Comparison of ENCODE assay signal across 28 cellular contexts in the genomic region with DNA sequence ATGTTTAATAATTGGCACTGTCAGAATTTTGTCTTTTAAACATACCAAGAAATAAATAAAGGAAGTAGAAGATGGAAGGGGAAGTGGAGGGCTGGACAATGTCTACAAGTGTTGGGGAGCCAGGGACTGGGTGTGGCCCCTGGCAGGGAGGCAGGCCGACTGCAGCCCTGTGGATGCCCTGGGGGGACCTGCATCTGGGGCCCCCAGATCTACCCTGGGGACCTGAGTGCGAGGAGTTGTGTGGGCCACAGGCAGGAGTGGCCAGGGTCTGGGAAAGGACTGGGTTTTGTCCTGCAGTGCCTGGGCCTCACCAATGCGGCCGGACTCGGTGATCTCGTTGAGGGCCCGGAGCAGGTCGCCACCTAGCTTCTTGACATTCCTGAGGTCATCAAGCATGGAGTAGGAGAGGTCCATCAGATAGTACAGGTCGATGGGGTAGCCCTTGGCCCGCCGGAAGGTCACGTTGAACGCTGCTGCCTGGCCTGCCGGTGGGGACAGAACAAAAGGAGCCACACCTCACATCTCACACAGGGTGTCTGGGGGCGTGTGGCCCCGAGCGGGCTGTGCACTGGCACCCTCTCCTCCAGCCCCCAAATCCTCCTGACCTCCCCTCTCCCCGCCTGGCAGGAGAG. TPM values are rescaled to one million over a fixed set of nuclear protein-coding genes. Genes with fewer than 3 reads are reported as not detected.
DNase-seq lines count a peak whose midpoint lies in the region; ATAC-seq and TF ChIP-seq lines count a peak whose summit lies in the region.
"Had no signal": no experiment of that assay in that cellular context is flagged by ENCODE, and none has a peak within 500 bp of the region (broad histone marks: within the 10 kb centered on the region; RNA-seq: fewer than 3 reads in every experiment).

No MANE protein-coding gene starts in this region.

- no peak for TF ChIP-seq CTCF in activated CD8-positive, alpha-beta T cell treated with anti-CD3 and anti-CD28 coated beads for 36 hours (IDR thresholded peaks at IDR 0.05)
- no peak for TF ChIP-seq CTCF in chondrocyte (IDR thresholded peaks at IDR 0.05)

- peaks cover 11% of the 10 kb centered on the region for H3K4me1 Mint-ChIP-seq in activated CD8-positive, alpha-beta T cell treated with anti-CD3 and anti-CD28 coated beads, Interleukin-2, amount 10 ng/mL, durations not matched to agents 7 days and 5 days (ENCODE audit: low read depth)
- peaks cover 19% of the 10 kb centered on the region for H3K4me1 Mint-ChIP-seq in activated CD8-positive, alpha-beta T cell treated with anti-CD3 and anti-CD28 coated beads for 36 hours (ENCODE audit: low read depth)
- H3K4me1 Mint-ChIP-seq in chondrocyte (ENCODE audit: low read depth): no peaks in the 10 kb centered on the region
- peaks cover 16% of the 10 kb centered on the region for H3K4me1 Mint-ChIP-seq in activated CD4-positive, alpha-beta memory T cell treated with anti-CD3 and anti-CD28 coated beads, Interleukin-2, amount 10 ng/mL, durations not matched to agents 7 days and 5 days

- intact Hi-C loops in activated CD8-positive, alpha-beta T cell treated with anti-CD3 and anti-CD28 coated beads for 36 hours (cut with micrococcal nuclease): no loop called here

- H3K36me3 Mint-ChIP-seq in activated CD8-positive, alpha-beta T cell treated with anti-CD3 and anti-CD28 coated beads, Interleukin-2, amount 10 ng/mL, durations not matched to agents 7 days and 5 days (ENCODE audit: low read depth): peaks cover 69% of the 10 kb centered on the region
- peaks cover 60% of the 10 kb centered on the region for H3K36me3 Mint-ChIP-seq in activated CD8-positive, alpha-beta T cell treated with anti-CD3 and anti-CD28 coated beads for 36 hours (ENCODE audit: low read depth)
- H3K36me3 Mint-ChIP-seq in chondrocyte (ENCODE audit: low read depth): no peaks in the 10 kb centered on the region
- peaks cover 81% of the 10 kb centered on the region for H3K36me3 Mint-ChIP-seq in activated CD4-positive, alpha-beta memory T cell treated with anti-CD3 and anti-CD28 coated beads, Interleukin-2, amount 10 ng/mL, durations not matched to agents 7 days and 5 days (ENCODE audit: low read depth)

- no peak overlapping the region for H3K4me3 Mint-ChIP-seq in activated CD8-positive, alpha-beta T cell treated with anti-CD3 and anti-CD28 coated beads, Interleukin-2, amount 10 ng/mL, durations not matched to agents 7 days and 5 days
- H3K4me3 Mint-ChIP-seq in activated CD8-positive, alpha-beta T cell treated with anti-CD3 and anti-CD28 coated beads for 36 hours: no peak overlapping the region
- H3K4me3 Mint-ChIP-seq in chondrocyte (ENCODE audit: unreplicated experiment): no peak overlapping the region
- no peak overlapping the region for H3K4me3 Mint-ChIP-seq in activated CD4-positive, alpha-beta memory T cell treated with anti-CD3 and anti-CD28 coated beads, Interleukin-2, amount 10 ng/mL, durations not matched to agents 7 days and 5 days
- H3K4me3 Mint-ChIP-seq: endodermal cell had no signal

- H3K27ac Mint-ChIP-seq in activated CD8-positive, alpha-beta T cell treated with anti-CD3 and anti-CD28 coated beads, Interleukin-2, amount 10 ng/mL, durations not matched to agents 7 days and 5 days: peak overlapping the region; percentile 39
- no peak overlapping the region for H3K27ac Mint-ChIP-seq in activated CD8-positive, alpha-beta T cell treated with anti-CD3 and anti-CD28 coated beads for 36 hours
- no peak overlapping the region for H3K27ac Mint-ChIP-seq in chondrocyte (ENCODE audit: unreplicated experiment)
- H3K27ac Mint-ChIP-seq in activated CD4-positive, alpha-beta memory T cell treated with anti-CD3 and anti-CD28 coated beads, Interleukin-2, amount 10 ng/mL, durations not matched to agents 7 days and 5 days: no peak overlapping the region
- H3K27ac Mint-ChIP-seq: endodermal cell had no signal

- CTCF ChIA-PET in activated CD8-positive, alpha-beta T cell treated with anti-CD3 and anti-CD28 coated beads, Interleukin-2, amount 10 ng/mL, durations not matched to agents 7 days and 5 days (lab: Charles Lee): no interaction called here
- CTCF ChIA-PET in activated CD8-positive, alpha-beta T cell treated with anti-CD3 and anti-CD28 coated beads for 36 hours (lab: Charles Lee): no interaction called here
- CTCF ChIA-PET in activated CD4-positive, alpha-beta memory T cell treated with anti-CD3 and anti-CD28 coated beads, Interleukin-2, amount 10 ng/mL, durations not matched to agents 7 days and 5 days (lab: Charles Lee): no interaction called here

- H3K27me3 Mint-ChIP-seq in activated CD8-positive, alpha-beta T cell treated with anti-CD3 and anti-CD28 coated beads, Interleukin-2, amount 10 ng/mL, durations not matched to agents 7 days and 5 days (ENCODE audit: low read depth): no peaks in the 10 kb centered on the region
- no peaks in the 10 kb centered on the region for H3K27me3 Mint-ChIP-seq in activated CD8-positive, alpha-beta T cell treated with anti-CD3 and anti-CD28 coated beads for 36 hours
- peaks cover 46% of the 10 kb centered on the region for H3K27me3 Mint-ChIP-seq in chondrocyte (ENCODE audit: low read depth)
- no peaks in the 10 kb centered on the region for H3K27me3 Mint-ChIP-seq in activated CD4-positive, alpha-beta memory T cell treated with anti-CD3 and anti-CD28 coated beads, Interleukin-2, amount 10 ng/mL, durations not matched to agents 7 days and 5 days

- ATAC-seq in activated CD8-positive, alpha-beta T cell treated with anti-CD3 and anti-CD28 coated beads, Interleukin-2, amount 10 ng/mL, durations not matched to agents 7 days and 5 days: no peak
- no peak for ATAC-seq in activated CD8-positive, alpha-beta T cell treated with anti-CD3 and anti-CD28 coated beads for 36 hours
- no peak for ATAC-seq in GM21723 (IDR thresholded peaks at IDR 0.05; ENCODE audit: unreplicated experiment)
- ATAC-seq: A549 had no signal

- no peak for DNase-seq in activated CD8-positive, alpha-beta T cell treated with anti-CD3 and anti-CD28 coated beads, Interleukin-2, amount 10 ng/mL, durations not matched to agents 7 days and 5 days
- DNase-seq in activated CD8-positive, alpha-beta T cell treated with anti-CD3 and anti-CD28 coated beads for 36 hours: no peak
- DNase-seq in CD1c-positive myeloid dendritic cell (ENCODE audit: extremely low spot score) (peak; percentile 59), chondrocyte (ENCODE audit: low spot score) (peak; percentile 68), medulla oblongata (ENCODE audit: extremely low spot score) (peak; percentile 26), NCI-H128 (lab: John Stamatoyannopoulos, UW; ENCODE audit: unreplicated experiment) (no peak)
- DNase-seq in activated CD4-positive, alpha-beta memory T cell treated with anti-CD3 and anti-CD28 coated beads, Interleukin-2, amount 10 ng/mL, durations not matched to agents 7 days and 5 days: no peak
- DNase-seq: activated CD8-positive, alpha-beta memory T cell treated with anti-CD3 and anti-CD28 coated beads, Interleukin-2, amount 50 U/mL, for 48 hours; activated gamma-delta T cell treated with Interleukin-2 at 50 U/mL for 16 hours; Calu3; colonic mucosa; DND-41; endodermal cell; foreskin melanocyte; H7; hippocampal formation; KBM-7; MG63; NCI-H1694; NCI-H2171; NCI-H524 treated with DMSO at 0.1 percent for 48 hours; occipital lobe; stimulated activated CD4-positive, alpha-beta T cell treated with anti-CD3 and anti-CD28 coated beads, Interleukin-1b, Interleukin-23, amount 100 ng/mL, for 48 hours; substantia nigra; T-helper 2 cell; WERI-Rb-1 had no signal

- no peaks in the 10 kb centered on the region for H3K9me3 Mint-ChIP-seq in activated CD8-positive, alpha-beta T cell treated with anti-CD3 and anti-CD28 coated beads, Interleukin-2, amount 10 ng/mL, durations not matched to agents 7 days and 5 days (ENCODE audit: insufficient read depth)
- H3K9me3 Mint-ChIP-seq in activated CD8-positive, alpha-beta T cell treated with anti-CD3 and anti-CD28 coated beads for 36 hours: no peaks in the 10 kb centered on the region
- no peaks in the 10 kb centered on the region for H3K9me3 Mint-ChIP-seq in chondrocyte (ENCODE audit: low read depth)
- peaks cover 2% of the 10 kb centered on the region for H3K9me3 Mint-ChIP-seq in activated CD4-positive, alpha-beta memory T cell treated with anti-CD3 and anti-CD28 coated beads, Interleukin-2, amount 10 ng/mL, durations not matched to agents 7 days and 5 days
- H3K9me3 Mint-ChIP-seq: endodermal cell had no signal

- POLR2A ChIA-PET in activated CD8-positive, alpha-beta T cell treated with anti-CD3 and anti-CD28 coated beads, Interleukin-2, amount 10 ng/mL, durations not matched to agents 7 days and 5 days (lab: Charles Lee): no interaction called here
- POLR2A ChIA-PET in activated CD8-positive, alpha-beta T cell treated with anti-CD3 and anti-CD28 coated beads for 36 hours (lab: Charles Lee): interaction anchor here (1.3 kb wide), 1 partner anchor 24 kb away, joined by 4 read pairs; no protein-coding TSS in a partner anchor
- POLR2A ChIA-PET in activated CD4-positive, alpha-beta memory T cell treated with anti-CD3 and anti-CD28 coated beads, Interleukin-2, amount 10 ng/mL, durations not matched to agents 7 days and 5 days (lab: Charles Lee): no interaction called here

RNA-seq across cellular contexts. Expression of a gene that starts 17.5 kb away (rescaled TPM):
- 100 to 1,000 TPM; 503 to 530 TPM for total RNA-seq in activated CD8-positive, alpha-beta T cell treated with anti-CD3 and anti-CD28 coated beads, Interleukin-2, amount 10 ng/mL, durations not matched to agents 7 days and 5 days
- 100 to 1,000 TPM; 340 to 343 TPM for total RNA-seq in activated CD8-positive, alpha-beta T cell treated with anti-CD3 and anti-CD28 coated beads for 36 hours
- total RNA-seq in chondrocyte: 0.15 to 1.4 TPM (median 0.87 TPM) in 3 replicates
- 100 to 1,000 TPM; 631 to 642 TPM for total RNA-seq in activated CD4-positive, alpha-beta memory T cell treated with anti-CD3 and anti-CD28 coated beads, Interleukin-2, amount 10 ng/mL, durations not matched to agents 7 days and 5 days

RNA-seq across cellular contexts. Expression of a gene that starts 29.7 kb away (rescaled TPM):
- 10 to 100 TPM; 54.9 to 55.2 TPM for total RNA-seq in activated CD8-positive, alpha-beta T cell treated with anti-CD3 and anti-CD28 coated beads, Interleukin-2, amount 10 ng/mL, durations not matched to agents 7 days and 5 days
- total RNA-seq in activated CD8-positive, alpha-beta T cell treated with anti-CD3 and anti-CD28 coated beads for 36 hours: 10 to 100 TPM; 60.7 to 61.8 TPM
- 225 to 333 TPM (median 329 TPM) in 3 replicates for total RNA-seq in chondrocyte
- total RNA-seq in activated CD4-positive, alpha-beta memory T cell treated with anti-CD3 and anti-CD28 coated beads, Interleukin-2, amount 10 ng/mL, durations not matched to agents 7 days and 5 days: 10 to 100 TPM; 80.3 to 82.6 TPM

RNA-seq across cellular contexts. Expression of a gene that starts 36.7 kb away (rescaled TPM):
- 10 to 100 TPM; 56.6 to 60.4 TPM for total RNA-seq in activated CD8-positive, alpha-beta T cell treated with anti-CD3 and anti-CD28 coated beads, Interleukin-2, amount 10 ng/mL, durations not matched to agents 7 days and 5 days
- total RNA-seq in activated CD8-positive, alpha-beta T cell treated with anti-CD3 and anti-CD28 coated beads for 36 hours: 10 to 100 TPM; 76.0 to 76.5 TPM
- 20.4 to 27.4 TPM (median 24.0 TPM) in 3 replicates for total RNA-seq in chondrocyte
- 10 to 100 TPM; 42.4 to 47.0 TPM for total RNA-seq in activated CD4-positive, alpha-beta memory T cell treated with anti-CD3 and anti-CD28 coated beads, Interleukin-2, amount 10 ng/mL, durations not matched to agents 7 days and 5 days

Comparison
In these comparisons a context has a peak if more than half of its experiments do, and no peak if none do; other contexts are left out.
1. DNase-seq: peak in CD1c-positive myeloid dendritic cell (single experiment), chondrocyte (single experiment) and medulla oblongata (single experiment); none in activated CD8-positive, alpha-beta T cell treated with anti-CD3 and anti-CD28 coated beads, Interleukin-2, amount 10 ng/mL, durations not matched to agents 7 days and 5 days (single experiment), activated CD8-positive, alpha-beta T cell treated with anti-CD3 and anti-CD28 coated beads for 36 hours (single experiment), NCI-H128 (single experiment) and activated CD4-positive, alpha-beta memory T cell treated with anti-CD3 and anti-CD28 coated beads, Interleukin-2, amount 10 ng/mL, durations not matched to agents 7 days and 5 days (single experiment).
2. RNA of a gene that starts 17.5 kb away (total RNA-seq): 631 to 642 TPM in activated CD4-positive, alpha-beta memory T cell treated with anti-CD3 and anti-CD28 coated beads, Interleukin-2, amount 10 ng/mL, durations not matched to agents 7 days and 5 days, 503 to 530 TPM in activated CD8-positive, alpha-beta T cell treated with anti-CD3 and anti-CD28 coated beads, Interleukin-2, amount 10 ng/mL, durations not matched to agents 7 days and 5 days and 340 to 343 TPM in activated CD8-positive, alpha-beta T cell treated with anti-CD3 and anti-CD28 coated beads for 36 hours; 0.15 to 1.4 TPM in chondrocyte; every median in the first group is over 100 times any median in the second.